Comparison of ENCODE assay signal across 16 cellular contexts in the genomic region with DNA sequence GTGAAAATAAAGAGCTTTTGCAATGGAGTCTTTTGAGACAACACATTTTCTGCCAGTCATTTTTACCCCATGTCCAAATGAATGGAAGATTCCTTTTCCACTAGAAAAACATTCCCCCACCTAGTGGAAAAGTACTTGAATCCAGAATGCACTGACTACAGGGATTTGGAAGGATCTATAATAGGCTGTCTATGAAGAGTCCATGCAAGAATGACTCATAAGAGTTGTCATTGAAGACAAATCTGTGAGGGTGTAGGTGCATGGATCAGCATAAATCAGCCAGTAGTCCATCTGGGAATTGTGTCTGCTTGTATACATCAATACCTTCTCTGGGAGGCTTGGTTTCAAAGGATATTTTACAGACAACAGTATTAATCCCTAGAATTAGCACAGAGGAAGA. TPM values are rescaled to one million over a fixed set of nuclear protein-coding genes. Genes with fewer than 3 reads are reported as not detected.
A peak's percentile ranks its signal among the peaks of the same experiment; 100 is the strongest.
DNase-seq lines count a peak whose midpoint lies in the region; ATAC-seq, FAIRE-seq and TF ChIP-seq lines count a peak whose summit lies in the region.
"Had no signal": no experiment of that assay in that cellular context is flagged by ENCODE, and none has a peak within 500 bp of the region (broad histone marks: within the 10 kb centered on the region; RNA-seq: fewer than 3 reads in every experiment).

No MANE protein-coding gene starts in this region.

- H3K4me1 ChIP-seq in H9 (ENCODE audit: insufficient read depth, low read length) (no peaks in the 10 kb centered on the region), small intestine (ENCODE audit: control insufficient read depth in 2 of 2, insufficient read depth in 1 of 2, low read depth in 1 of 2, low read length in 1 of 2) (no peaks in the 10 kb centered on the region)
- H3K4me1 ChIP-seq: prostate gland had no signal

- H2BK20ac ChIP-seq in H9 (ENCODE audit: low read depth, low read length, poor library complexity, severe bottlenecking) = no peak overlapping the region

- no peak for FAIRE-seq in small intestine (lab: Jason Lieb, UNC)

- H3K23me2 ChIP-seq in H9 (ENCODE audit: insufficient read length, low read depth, low read length, poor library complexity, severe bottlenecking) = no peaks in the 10 kb centered on the region

- no peak for TF ChIP-seq CTCF in omental fat pad (IDR thresholded peaks at IDR 0.05)
- TF ChIP-seq CTCF in H9 (conservative IDR thresholded peaks at IDR 0.05) = no peak

- H3K9me3 Mint-ChIP-seq in H9 = no peaks in the 10 kb centered on the region
- H3K9me3 Mint-ChIP-seq: CD14-positive monocyte; central memory CD8-positive, alpha-beta T cell; GM23338 had no signal

- no peaks in the 10 kb centered on the region for H3K27me3 Mint-ChIP-seq in H9 (ENCODE audit: low read depth)

- H3K79me2 ChIP-seq in H9 (ENCODE audit: insufficient read depth, low read length) = no peaks in the 10 kb centered on the region

- no peak overlapping the region for H2BK120ac ChIP-seq in H9 (ENCODE audit: low read depth, low read length, poor library complexity, severe bottlenecking)

- H3K36me3 Mint-ChIP-seq in H9 (ENCODE audit: insufficient read depth in 1 of 3, low read depth in 3 of 3) = no peaks in the 10 kb centered on the region
- H3K36me3 Mint-ChIP-seq: CD14-positive monocyte had no signal

- H3K18ac ChIP-seq in H9 (ENCODE audit: insufficient read length, low read depth, low read length) = no peak overlapping the region

- H3K4me3 Mint-ChIP-seq in H9 = no peak overlapping the region
- H3K4me3 Mint-ChIP-seq: CD14-positive monocyte; central memory CD8-positive, alpha-beta T cell; GM23338 had no signal

- H2BK5ac ChIP-seq in H9 (ENCODE audit: insufficient read length, low read length) = no peak overlapping the region

- H3K23ac ChIP-seq in H9 (ENCODE audit: insufficient read length, low read depth, low read length) = no peak overlapping the region

- no peak overlapping the region for H3K9ac ChIP-seq in H9 (ENCODE audit: extremely low read depth, insufficient read length, low read length)

- no peak overlapping the region for H3K4me2 ChIP-seq in H9 (ENCODE audit: insufficient read depth, insufficient read length, low read length)
- H3K4me2 ChIP-seq: GM23338 had no signal

- peaks cover 4% of the 10 kb centered on the region in 2 experiments; a peak in 2 of 4 replicates for H3K4me1 Mint-ChIP-seq in H9
- H3K4me1 Mint-ChIP-seq: CD14-positive monocyte; central memory CD8-positive, alpha-beta T cell had no signal

- no peak overlapping the region for H3K56ac ChIP-seq in H9 (ENCODE audit: insufficient read length, low read depth, low read length)

- H3K79me1 ChIP-seq in H9 (ENCODE audit: insufficient read depth, low read depth, low read length, poor library complexity, severe bottlenecking) = no peaks in the 10 kb centered on the region

- H2BK12ac ChIP-seq in H9 (ENCODE audit: insufficient read length, low read depth, low read length) = no peak overlapping the region

- no peak overlapping the region for H4K8ac ChIP-seq in H9 (replicated peaks; ENCODE audit: insufficient read length, low read depth, low read length)

- H3K4me3 ChIP-seq in small intestine (ENCODE audit: low read depth in 1 of 2, low read length in 2 of 2) = no peak overlapping the region
- H3K4me3 ChIP-seq: GM23338, prostate gland had no signal

- H4K91ac ChIP-seq in H9 (ENCODE audit: insufficient read length, low read depth, low read length) = no peak overlapping the region

- H3T11ph ChIP-seq in H9 (ENCODE audit: low read length) = no peak overlapping the region

- no peaks in the 10 kb centered on the region for H3K36me3 ChIP-seq in small intestine (ENCODE audit: control insufficient read depth in 2 of 2, insufficient read depth in 2 of 2, low read length in 2 of 2)
- H3K36me3 ChIP-seq: prostate gland had no signal

- H3K9me3 ChIP-seq in H9 (ENCODE audit: control insufficient read depth, low read depth, low read length) = no peaks in the 10 kb centered on the region
- no peaks in the 10 kb centered on the region for H3K9me3 ChIP-seq in small intestine (ENCODE audit: control insufficient read depth, low read depth)
- H3K9me3 ChIP-seq: prostate gland had no signal

- no peak overlapping the region for H3K4ac ChIP-seq in H9 (ENCODE audit: low read depth, low read length)

- peak; percentile 38 for DNase-seq in DMS53 (lab: John Stamatoyannopoulos, UW)
- DNase-seq in NCI-H69 (lab: John Stamatoyannopoulos, UW) = peak; percentile 0
- no peak for DNase-seq in omental fat pad (ENCODE audit: low spot score)
- DNase-seq in GM03348 (ENCODE audit: low spot score) = no peak
- DNase-seq in stimulated activated CD4-positive, alpha-beta T cell treated with anti-CD3 and anti-CD28 coated beads, Interleukin-15, amount 100 ng/mL, for 24 hours = no peak
- DNase-seq in H9 = no peak
- no peak for DNase-seq in small intestine
- DNase-seq: activated CD4-positive, alpha-beta T cell treated with anti-CD3 and anti-CD28 coated beads, Interleukin-2, amount 50 U/mL, for 48 hours; stimulated activated CD4-positive, alpha-beta T cell treated with anti-CD3 and anti-CD28 coated beads, Interleukin-4, amount 100 ng/mL, for 4 hours; stimulated activated naive CD4-positive, alpha-beta T cell; T-helper 9 cell had no signal

- H2BK15ac ChIP-seq in H9 (ENCODE audit: low read depth, low read length) = no peak overlapping the region

- no peak overlapping the region for H3K14ac ChIP-seq in H9 (ENCODE audit: insufficient read depth, low read length)

- no peak overlapping the region for H3K27ac Mint-ChIP-seq in H9
- H3K27ac Mint-ChIP-seq: CD14-positive monocyte, GM23338 had no signal

- no peak overlapping the region for H3K27ac ChIP-seq in H9 (ENCODE audit: insufficient read length, low read depth, low read length)
- no peak overlapping the region for H3K27ac ChIP-seq in small intestine (ENCODE audit: low read depth in 1 of 2, low read length in 1 of 2)
- H3K27ac ChIP-seq: prostate gland had no signal

- no peaks in the 10 kb centered on the region for H3K27me3 ChIP-seq in H9 (ENCODE audit: insufficient read depth, low read length)
- H3K27me3 ChIP-seq in small intestine (ENCODE audit: control insufficient read depth in 2 of 2, insufficient read depth in 2 of 2, low read length in 2 of 2) = no peaks in the 10 kb centered on the region

- no peak overlapping the region for H4K5ac ChIP-seq in H9 (ENCODE audit: insufficient read length, low read depth, low read length)

- ATAC-seq in esophagus mucosa = peak; percentile 98
- ATAC-seq in omental fat pad (ENCODE audit: low FRiP score) = peak; percentile 88
- ATAC-seq: GM23338 had no signal

- no peak overlapping the region for H2AK5ac ChIP-seq in H9 (ENCODE audit: insufficient read length, low read length)

- H2AFZ ChIP-seq in H9 (ENCODE audit: low read length) = no peak overlapping the region
- H2AFZ ChIP-seq: GM23338 had no signal

- H4K20me1 ChIP-seq in H9 (ENCODE audit: control insufficient read depth, insufficient read depth, insufficient read length) = no peaks in the 10 kb centered on the region

RNA-seq across cellular contexts. Expression of a gene that starts 32.5 kb away (rescaled TPM):
- total RNA-seq in esophagus mucosa = 13.6 TPM
- total RNA-seq in omental fat pad = 10 to 100 TPM; 10.2 to 15.4 (median 12.7) TPM
- total RNA-seq in H9 (2021) = 19.5 and 20.6 TPM in 2 replicates
- 10 to 100 TPM in 1 of 3 donors, 1 to 10 TPM in 2; 3.0 to 11.5 (median 7.6) TPM for polyA plus RNA-seq in small intestine

Comparison
In these comparisons a context has a peak if more than half of its experiments do, and no peak if none do; other contexts are left out.
1. DNase-seq: peak in DMS53 (single experiment) and NCI-H69 (single experiment); none in omental fat pad (single experiment), GM03348 (single experiment), stimulated activated CD4-positive, alpha-beta T cell treated with anti-CD3 and anti-CD28 coated beads, Interleukin-15, amount 100 ng/mL, for 24 hours (single experiment), H9 (single experiment) and small intestine (single experiment).